In the genomic region with DNA sequence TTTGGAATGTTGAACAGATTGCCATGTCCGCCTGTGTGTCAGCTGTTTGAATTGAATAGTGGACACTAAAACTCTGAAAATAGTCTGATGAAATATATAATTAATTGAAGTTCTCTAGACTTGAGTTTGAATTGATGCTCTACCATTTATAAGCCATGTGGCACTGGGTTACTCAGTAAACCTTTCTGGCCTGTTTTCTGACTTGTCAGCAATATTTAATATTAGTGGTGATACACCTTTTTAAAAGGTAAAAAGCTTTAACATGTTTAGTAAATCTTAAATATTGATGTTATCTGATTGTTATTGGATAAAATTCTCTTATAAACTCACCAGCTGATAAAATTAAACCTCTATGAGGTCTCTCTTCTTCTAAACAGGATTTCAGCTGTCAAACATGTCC, we compare ENCODE assay signal across 2 cellular contexts.
TF ChIP-seq lines count a peak whose summit lies in the region.

No MANE protein-coding gene starts in this region.

TF ChIP-seq in A549, 52 proteins besides CTCF, POLR2A, EP300 and RAD21 (continued from another document):
- TF ChIP-seq ESRRA (IDR thresholded peaks at IDR 0.05; ENCODE audit: borderline replicate concordance, low read length): no peak

TF ChIP-seq in H1, 55 proteins besides CTCF, POLR2A, EP300 and RAD21:
- no peak for TF ChIP-seq CBX8 (IDR thresholded peaks at IDR 0.05; ENCODE audit: borderline replicate concordance, low read depth, low read length)
- peak; percentile 67; the same call in 1 of the 2 replicates for TF ChIP-seq MAFK (IDR thresholded peaks at IDR 0.05; ENCODE audit: low read depth, low read length)
TF ChIP-seq in H1: peak in this region for 1.
